Comparison of ENCODE assay signal across 9 cellular contexts in the genomic region with DNA sequence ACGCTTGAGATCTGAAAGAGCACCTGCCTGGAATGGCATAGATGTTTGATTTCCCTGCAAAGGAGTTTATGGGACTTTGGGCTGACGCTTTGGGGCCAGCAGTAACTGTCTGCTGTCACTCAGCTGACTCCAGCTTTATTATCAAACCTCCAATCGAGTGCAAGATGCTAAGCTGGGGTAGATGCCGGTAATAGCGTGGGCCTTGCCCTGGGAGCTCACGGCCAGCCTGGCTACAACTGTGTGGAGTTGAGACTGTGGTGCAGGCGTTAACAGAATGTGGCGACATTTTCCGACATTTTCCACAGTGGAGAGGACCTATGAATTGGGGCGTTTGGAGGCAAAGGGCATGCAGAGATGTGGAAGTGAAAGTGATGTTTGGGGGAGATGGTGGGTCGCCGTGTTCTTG. TPM values are rescaled to one million over a fixed set of nuclear protein-coding genes. Genes with fewer than 3 reads are reported as not detected.
DNase-seq lines count a peak whose midpoint lies in the region; ATAC-seq, FAIRE-seq and TF ChIP-seq lines count a peak whose summit lies in the region.
"Had no signal": no experiment of that assay in that cellular context is flagged by ENCODE, and none has a peak within 500 bp of the region (broad histone marks: within the 10 kb centered on the region; RNA-seq: fewer than 3 reads in every experiment).

No MANE protein-coding gene starts in this region.

- TF ChIP-seq EP300 in A549 (IDR thresholded peaks at IDR 0.05), result no peak

- H3K4me2 ChIP-seq in A549, result peak overlapping the region; percentile 93

- H3K27ac Mint-ChIP-seq in brain (peak overlapping the region; percentile 3 to 81 (median 29)), mesothelial cell of epicardium (no peak overlapping the region)

- H3K27me3 Mint-ChIP-seq in brain, result peaks cover 4% of the 10 kb centered on the region
- H3K27me3 Mint-ChIP-seq in mesothelial cell of epicardium (ENCODE audit: low read depth), result no peaks in the 10 kb centered on the region

- no peak overlapping the region; a peak in 1 of 6 replicates for H3K27ac ChIP-seq in A549

- TF ChIP-seq RAD21 in A549 (conservative IDR thresholded peaks at IDR 0.05 in 1 of 2, IDR thresholded peaks at IDR 0.05 in 1 of 2), result no peak

- H3K36me3 Mint-ChIP-seq in brain (no peaks in the 10 kb centered on the region), mesothelial cell of epicardium (no peaks in the 10 kb centered on the region)

- CTCF ChIA-PET in A549 (lab: Yijun Ruan, JAX), result interaction anchor here (1.9 kb wide), 1 partner anchor 46 kb away, joined by 5 read pairs; no protein-coding TSS in a partner anchor

- H3K4me1 Mint-ChIP-seq in brain (peaks cover 76% of the 10 kb centered on the region), mesothelial cell of epicardium (peaks cover 45% of the 10 kb centered on the region)

- DNase-seq in A549 (ENCODE audit: low read depth in 1 of 2, low spot score in 1 of 2) (no peak), HUDEP-2 (lab: John Stamatoyannopoulos, UW; ENCODE audit: unreplicated experiment in 76 of 76) (peak in 41 of 76 experiments; percentile 9 to 50 (median 29)), mesothelial cell of epicardium (ENCODE audit: low spot score in 2 of 2, unreplicated experiment in 2 of 2) (no peak), NCI-H82 (lab: John Stamatoyannopoulos, UW) (no peak), ACHN (no peak)
- DNase-seq in effector CD8-positive, alpha-beta T cell (lab: John Stamatoyannopoulos, UW), result no peak
- DNase-seq: activated naive CD4-positive, alpha-beta T cell treated with anti-CD3 and anti-CD28 coated beads, Interleukin-2, amount 50 U/mL, for 16 hours had no signal

- H3K9me3 Mint-ChIP-seq in brain, result no peaks in the 10 kb centered on the region
- no peaks in the 10 kb centered on the region for H3K9me3 Mint-ChIP-seq in mesothelial cell of epicardium

- WGBS in A549 (ENCODE audit: missing lambda C conversion rate), result 96% methylated on average over 12 of the region's 12 CpGs

- no peak for FAIRE-seq in A549 (lab: Jason Lieb, UNC)

- no peak for ATAC-seq in A549
- ATAC-seq in HG02571 (IDR thresholded peaks at IDR 0.05; ENCODE audit: unreplicated experiment), result no peak

- in situ Hi-C loops in ACHN (cut with HindIII; ENCODE audit: low pct_ligation_motif_present, low pct_unique_long_range_greater_than_20kb, low sequenced_read_pairs), result no loop called here

- POLR2A ChIA-PET in A549 (lab: Yijun Ruan, JAX), result no interaction called here

- no peaks in the 10 kb centered on the region for H3K9me3 ChIP-seq in A549

- peaks cover 20% of the 10 kb centered on the region for H3K4me1 ChIP-seq in A549

- H3K4me3 Mint-ChIP-seq in brain (peak overlapping the region; percentile 84 to 89 (median 87)), mesothelial cell of epicardium (peak overlapping the region; percentile 76)

- no peak for TF ChIP-seq POLR2A in A549 (IDR thresholded peaks at IDR 0.05; ENCODE audit: low read length)

- H3K4me3 ChIP-seq in A549, result peak overlapping the region; percentile 92; the same call in 1 of the 3 replicates

- TF ChIP-seq CTCF in A549 (IDR thresholded peaks at IDR 0.05) (no peak), brain (conservative IDR thresholded peaks at IDR 0.05) (no peak), mesothelial cell of epicardium (IDR thresholded peaks at IDR 0.05; ENCODE audit: unreplicated experiment) (no peak)

TF ChIP-seq in A549, 52 proteins besides CTCF, POLR2A, EP300 and RAD21:
- TF ChIP-seq, protein P1, sequence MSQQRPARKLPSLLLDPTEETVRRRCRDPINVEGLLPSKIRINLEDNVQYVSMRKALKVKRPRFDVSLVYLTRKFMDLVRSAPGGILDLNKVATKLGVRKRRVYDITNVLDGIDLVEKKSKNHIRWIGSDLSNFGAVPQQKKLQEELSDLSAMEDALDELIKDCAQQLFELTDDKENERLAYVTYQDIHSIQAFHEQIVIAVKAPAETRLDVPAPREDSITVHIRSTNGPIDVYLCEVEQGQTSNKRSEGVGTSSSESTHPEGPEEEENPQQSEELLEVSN (IDR thresholded peaks at IDR 0.05; ENCODE audit: borderline replicate concordance, low read depth), result no peak
- TF ChIP-seq ZFP36 (IDR thresholded peaks at IDR 0.05; ENCODE audit: borderline replicate concordance, partially characterized antibody), result no peak
- TF ChIP-seq BHLHE40 (IDR thresholded peaks at IDR 0.05; ENCODE audit: low read depth, low read length), result no peak
- TF ChIP-seq JUNB (IDR thresholded peaks at IDR 0.05), result no peak
- TF ChIP-seq HOXB13 (CRISPR knock-in tag; IDR thresholded peaks at IDR 0.05; ENCODE audit: low read depth), result no peak
- no peak for TF ChIP-seq MYC (IDR thresholded peaks at IDR 0.05; ENCODE audit: borderline replicate concordance, low read length)
- no peak for TF ChIP-seq ZC3H11A (IDR thresholded peaks at IDR 0.05)
- TF ChIP-seq, protein P2, sequence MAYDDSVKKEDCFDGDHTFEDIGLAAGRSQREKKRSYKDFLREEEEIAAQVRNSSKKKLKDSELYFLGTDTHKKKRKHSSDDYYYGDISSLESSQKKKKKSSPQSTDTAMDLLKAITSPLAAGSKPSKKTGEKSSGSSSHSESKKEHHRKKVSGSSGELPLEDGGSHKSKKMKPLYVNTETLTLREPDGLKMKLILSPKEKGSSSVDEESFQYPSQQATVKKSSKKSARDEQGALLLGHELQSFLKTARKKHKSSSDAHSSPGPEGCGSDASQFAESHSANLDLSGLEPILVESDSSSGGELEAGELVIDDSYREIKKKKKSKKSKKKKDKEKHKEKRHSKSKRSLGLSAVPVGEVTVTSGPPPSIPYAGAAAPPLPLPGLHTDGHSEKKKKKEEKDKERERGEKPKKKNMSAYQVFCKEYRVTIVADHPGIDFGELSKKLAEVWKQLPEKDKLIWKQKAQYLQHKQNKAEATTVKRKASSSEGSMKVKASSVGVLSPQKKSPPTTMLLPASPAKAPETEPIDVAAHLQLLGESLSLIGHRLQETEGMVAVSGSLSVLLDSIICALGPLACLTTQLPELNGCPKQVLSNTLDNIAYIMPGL (CRISPR knock-in tag; IDR thresholded peaks at IDR 0.05; ENCODE audit: borderline replicate concordance), result no peak

RNA-seq across cellular contexts. Expression of a gene that starts 1.3 kb away (rescaled TPM):
- 5.6 and 6.2 TPM in 2 replicates for polyA plus RNA-seq in A549 (2011; rRNA removed)
- 14.8 and 22.4 TPM in 2 replicates for polyA plus RNA-seq in A549 (2012; cell fraction: cytosol; rRNA removed)
- 21.2 and 32.0 TPM in 2 replicates for polyA plus RNA-seq in A549 (2012; cell fraction: nucleus; rRNA removed)
- polyA plus RNA-seq in A549 (2017; fragmentation: RNase III; extraction: RNeasy Plus Mini Kit Qiagen cat#74134 plus additional on column Dnase treatment), result 9.4 to 12.0 TPM (median 11.3 TPM) in 3 replicates
- polyA minus RNA-seq in A549 (2011; rRNA and poly(A)+ RNA removed), result 2.6 and 3.6 TPM in 2 replicates
- 17.5 TPM for polyA plus RNA-seq in brain (ENCODE audit: insufficient read depth, low read depth, low replicate concordance)
- 20.0 to 22.4 TPM (median 20.4 TPM) in 3 replicates for total RNA-seq in mesothelial cell of epicardium

RNA-seq across cellular contexts. Expression of a gene that starts 50.1 kb away (rescaled TPM):
- polyA plus RNA-seq in A549 (2011; rRNA removed), result 180 and 219 TPM in 2 replicates
- 152 and 156 TPM in 2 replicates for polyA plus RNA-seq in A549 (2012; cell fraction: cytosol; rRNA removed)
- polyA plus RNA-seq in A549 (2012; cell fraction: nucleus; rRNA removed), result 311 and 370 TPM in 2 replicates
- 206 to 230 TPM (median 207 TPM) in 3 replicates for polyA plus RNA-seq in A549 (2017; fragmentation: RNase III; extraction: RNeasy Plus Mini Kit Qiagen cat#74134 plus additional on column Dnase treatment)
- polyA minus RNA-seq in A549 (2011; rRNA and poly(A)+ RNA removed), result 140 and 153 TPM in 2 replicates
- polyA plus RNA-seq in brain (ENCODE audit: insufficient read depth, low read depth, low replicate concordance), result 120 TPM
- total RNA-seq in mesothelial cell of epicardium, result 198 to 200 TPM (median 199 TPM) in 3 replicates

Comparison
In these comparisons a context has a peak if more than half of its experiments do, and no peak if none do; other contexts are left out.
1. DNase-seq: peak in HUDEP-2 (41 of 76); none in A549 (0 of 2), mesothelial cell of epicardium (0 of 2), NCI-H82 (single experiment), effector CD8-positive, alpha-beta T cell (single experiment) and ACHN (single experiment).